ENCODE assay signal across 1 cellular context in the genomic region with DNA sequence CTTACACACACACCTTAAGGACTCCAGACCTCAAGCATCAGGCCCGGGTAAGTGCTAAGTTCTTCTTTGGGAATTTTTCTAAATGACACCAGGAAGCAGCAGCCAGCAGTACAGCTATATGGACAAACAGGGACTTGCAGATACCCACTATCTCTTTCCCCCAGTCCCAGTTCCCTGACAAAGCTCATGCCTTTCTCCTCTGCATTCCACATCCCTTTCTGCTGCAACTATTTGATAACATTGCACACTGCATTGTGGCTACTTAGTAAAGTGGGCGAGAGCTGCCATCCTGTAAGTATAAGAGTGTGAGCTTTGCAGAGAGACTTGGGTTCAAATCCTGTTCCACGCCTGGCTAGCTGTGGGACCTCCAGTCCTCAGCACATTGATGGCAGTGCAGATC.
TF ChIP-seq lines count a peak whose summit lies in the region.

No MANE protein-coding gene starts in this region.

TF ChIP-seq in K562, 482 proteins besides CTCF, POLR2A, EP300 and RAD21 (continued from another document and continues in another):
- TF ChIP-seq FUS (optimal IDR thresholded peaks at IDR 0.05; ENCODE audit: low read depth, low read length): no peak
- no peak for TF ChIP-seq MIER1 (IDR thresholded peaks at IDR 0.05; ENCODE audit: low read depth)
- TF ChIP-seq ZNF644 (tag; IDR thresholded peaks at IDR 0.05; ENCODE audit: low read depth): no peak
- no peak for TF ChIP-seq SIX5 (IDR thresholded peaks at IDR 0.05; ENCODE audit: borderline replicate concordance in 1 of 2, insufficient read depth in 1 of 2, low read depth in 1 of 2, low read length in 2 of 2)
- no peak for TF ChIP-seq CBX5 (IDR thresholded peaks at IDR 0.05; ENCODE audit: borderline replicate concordance, low read depth)
- peak in 1 of 2 experiments; percentile 48; a peak in 1 of 4 replicates for TF ChIP-seq RCOR1 (IDR thresholded peaks at IDR 0.05; ENCODE audit: borderline replicate concordance in 1 of 2, low read depth in 2 of 2, low read length in 2 of 2)
- TF ChIP-seq TRIM24 (IDR thresholded peaks at IDR 0.05): peak; percentile 51 to 78; a peak in 3 of 4 replicates
- no peak for TF ChIP-seq ZNF75A (CRISPR knock-in tag; IDR thresholded peaks at IDR 0.05)
- TF ChIP-seq BCOR (IDR thresholded peaks at IDR 0.05): 0 out of 2 replicates have a peak, but pooled peaks have one; percentile 20
- TF ChIP-seq HDAC8 (tag; IDR thresholded peaks at IDR 0.05): no peak
- no peak for TF ChIP-seq ZNF311 (CRISPR knock-in tag; IDR thresholded peaks at IDR 0.05)
- peak; percentile 85 for TF ChIP-seq NCOR1 (IDR thresholded peaks at IDR 0.05)
- TF ChIP-seq CEBPZ (IDR thresholded peaks at IDR 0.05; ENCODE audit: borderline replicate concordance, low read depth, low read length): no peak
- no peak for TF ChIP-seq C11orf30 (IDR thresholded peaks at IDR 0.05; ENCODE audit: low read depth)
- TF ChIP-seq MCM2 (IDR thresholded peaks at IDR 0.05; ENCODE audit: low read depth): no peak
- peak; percentile 89 for TF ChIP-seq TAL1 (IDR thresholded peaks at IDR 0.05)
- no peak for TF ChIP-seq ZNF780A (CRISPR knock-in tag; IDR thresholded peaks at IDR 0.05)
- TF ChIP-seq CCAR2 (IDR thresholded peaks at IDR 0.05; ENCODE audit: low read depth, low read length): no peak
- no peak for TF ChIP-seq PKNOX1 (IDR thresholded peaks at IDR 0.05)
- TF ChIP-seq ZHX1 (conservative IDR thresholded peaks at IDR 0.05; ENCODE audit: low read length): no peak
- TF ChIP-seq HMG20A (CRISPR knock-in tag; conservative IDR thresholded peaks at IDR 0.05): no peak
- TF ChIP-seq SMARCC2 (IDR thresholded peaks at IDR 0.05; ENCODE audit: low read depth): no peak
- TF ChIP-seq, protein P1, sequence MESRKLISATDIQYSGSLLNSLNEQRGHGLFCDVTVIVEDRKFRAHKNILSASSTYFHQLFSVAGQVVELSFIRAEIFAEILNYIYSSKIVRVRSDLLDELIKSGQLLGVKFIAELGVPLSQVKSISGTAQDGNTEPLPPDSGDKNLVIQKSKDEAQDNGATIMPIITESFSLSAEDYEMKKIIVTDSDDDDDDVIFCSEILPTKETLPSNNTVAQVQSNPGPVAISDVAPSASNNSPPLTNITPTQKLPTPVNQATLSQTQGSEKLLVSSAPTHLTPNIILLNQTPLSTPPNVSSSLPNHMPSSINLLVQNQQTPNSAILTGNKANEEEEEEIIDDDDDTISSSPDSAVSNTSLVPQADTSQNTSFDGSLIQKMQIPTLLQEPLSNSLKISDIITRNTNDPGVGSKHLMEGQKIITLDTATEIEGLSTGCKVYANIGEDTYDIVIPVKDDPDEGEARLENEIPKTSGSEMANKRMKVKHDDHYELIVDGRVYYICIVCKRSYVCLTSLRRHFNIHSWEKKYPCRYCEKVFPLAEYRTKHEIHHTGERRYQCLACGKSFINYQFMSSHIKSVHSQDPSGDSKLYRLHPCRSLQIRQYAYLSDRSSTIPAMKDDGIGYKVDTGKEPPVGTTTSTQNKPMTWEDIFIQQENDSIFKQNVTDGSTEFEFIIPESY (CRISPR knock-in tag; IDR thresholded peaks at IDR 0.05): no peak
- no peak for TF ChIP-seq HMG20B (CRISPR knock-in tag; IDR thresholded peaks at IDR 0.05)
- no peak for TF ChIP-seq SP2 (IDR thresholded peaks at IDR 0.05; ENCODE audit: extremely low read depth, low read depth, low read length, poor library complexity, severe bottlenecking)
- no peak for TF ChIP-seq CAMTA2 (CRISPR knock-in tag; conservative IDR thresholded peaks at IDR 0.05)
- no peak for TF ChIP-seq ZNF175 (CRISPR knock-in tag; IDR thresholded peaks at IDR 0.05; ENCODE audit: low read depth)
- no peak for TF ChIP-seq CHD7 (IDR thresholded peaks at IDR 0.05; ENCODE audit: low read depth, low read length)
